ENCODE assay signal across 14 cellular contexts in the genomic region with DNA sequence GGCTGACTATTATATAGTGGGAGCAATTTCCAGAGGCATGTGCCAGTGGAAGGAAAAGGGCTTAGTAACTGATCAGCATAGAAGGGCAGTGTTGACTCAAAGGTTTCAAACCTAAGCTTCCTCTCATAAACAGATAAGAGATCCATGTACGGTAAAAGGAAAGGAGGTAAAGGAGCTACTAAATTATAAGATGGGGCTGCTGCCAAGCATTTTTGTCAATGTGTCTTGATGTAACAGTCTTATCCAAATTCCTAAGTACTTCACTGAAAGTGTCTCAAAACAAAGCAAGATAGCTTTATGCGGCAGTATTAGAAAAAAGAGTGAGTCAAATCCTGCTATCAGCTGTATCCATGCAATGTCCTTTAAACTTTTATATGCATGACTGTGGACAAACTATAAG.
DNase-seq lines count a peak whose midpoint lies in the region; ATAC-seq and TF ChIP-seq lines count a peak whose summit lies in the region.
"Had no signal": no experiment of that assay in that cellular context is flagged by ENCODE, and none has a peak within 500 bp of the region (broad histone marks: within the 10 kb centered on the region; RNA-seq: fewer than 3 reads in every experiment).

No MANE protein-coding gene starts in this region.

- no peaks in the 10 kb centered on the region for H3K9me3 ChIP-seq in SK-N-MC (ENCODE audit: low read depth, low read length)
- H3K9me3 ChIP-seq in neuron (ENCODE audit: low read length), result no peaks in the 10 kb centered on the region
- H3K9me3 ChIP-seq: HAP-1 had no signal

- H3K9ac ChIP-seq in SK-N-MC (ENCODE audit: insufficient read length), result no peak overlapping the region

- peak overlapping the region; percentile 65 for H3K4me3 ChIP-seq in SK-N-MC
- H3K4me3 ChIP-seq in cardiac fibroblast (replicated peaks in 1 of 2; ENCODE audit: low read depth in 2 of 2, low read length in 2 of 2), result no peak overlapping the region
- no peak overlapping the region for H3K4me3 ChIP-seq in neuron (ENCODE audit: low read length)
- H3K4me3 ChIP-seq: HAP-1 had no signal

- no peak for DNase-seq in SK-N-MC (ENCODE audit: low read depth, low spot score)
- DNase-seq in cardiac fibroblast (ENCODE audit: low read depth in 2 of 2), result peak; percentile 6
- DNase-seq in iris pigment epithelial cell (ENCODE audit: low read depth), result peak; percentile 9
- DNase-seq in germinal center (ENCODE audit: low spot score), result no peak
- DNase-seq in NCI-H345 treated with DMSO at 0.1 percent for 48 hours (lab: John Stamatoyannopoulos, UW; ENCODE audit: unreplicated experiment), result no peak
- no peak for DNase-seq in iPS-NIHi11 (ENCODE audit: low spot score)
- DNase-seq: C1 segment of cervical spinal cord; CD4-positive, alpha-beta T cell; DMS79 treated with DMSO at 0.1 percent for 48 hours; GDM1 had no signal

- no peaks in the 10 kb centered on the region for H3K27me3 ChIP-seq in neuron (ENCODE audit: insufficient read depth, low read length)

- H2AFZ ChIP-seq in neuron (ENCODE audit: low read depth, low read length), result peak overlapping the region; percentile 9

- no peak for TF ChIP-seq CTCF in cardiac fibroblast (IDR thresholded peaks at IDR 0.05; ENCODE audit: low read depth, low read length)

- H3K4me1 ChIP-seq in neuron (ENCODE audit: insufficient read depth, low read length), result peaks cover 12% of the 10 kb centered on the region
- H3K4me1 ChIP-seq: HAP-1 had no signal

- no peak for ATAC-seq in HG03469 (IDR thresholded peaks at IDR 0.05; ENCODE audit: unreplicated experiment)

- H3K27ac ChIP-seq in SK-N-MC, result peak overlapping the region; percentile 21; the same call in 1 of the 2 replicates
- H3K27ac ChIP-seq: HL-60 had no signal

- H3K36me3 ChIP-seq in SK-N-MC (ENCODE audit: insufficient read depth, low read length), result no peaks in the 10 kb centered on the region
- H3K36me3 ChIP-seq in neuron (ENCODE audit: insufficient read depth, low read length), result no peaks in the 10 kb centered on the region
- H3K36me3 ChIP-seq: HAP-1 had no signal

Comparison
In these comparisons a context has a peak if more than half of its experiments do, and no peak if none do; other contexts are left out.
1. DNase-seq: peak in cardiac fibroblast (2 of 2) and iris pigment epithelial cell (single experiment); none in SK-N-MC (single experiment), germinal center (single experiment), NCI-H345 treated with DMSO at 0.1 percent for 48 hours (single experiment) and iPS-NIHi11 (single experiment).